Comparison of ENCODE assay signal across 33 cellular contexts in the genomic region with DNA sequence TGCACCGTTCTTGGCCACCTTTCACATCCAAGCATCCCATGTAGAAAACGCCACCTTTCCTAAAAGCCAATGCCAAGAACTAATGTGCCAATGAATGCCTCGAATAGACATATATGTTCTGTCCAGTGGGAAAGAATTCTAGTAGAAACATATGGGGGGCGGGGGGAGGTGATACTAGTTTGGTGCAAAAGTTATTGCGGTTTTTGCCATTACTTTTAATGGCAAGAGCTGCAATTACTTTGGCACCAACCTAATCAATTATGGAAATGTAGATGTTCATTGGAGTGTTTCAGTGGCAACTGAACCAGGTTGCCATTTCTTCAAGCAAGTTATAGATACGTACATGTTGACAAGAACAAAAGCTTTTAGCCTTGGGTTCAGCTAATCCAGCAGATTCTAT. TPM values are rescaled to one million over a fixed set of nuclear protein-coding genes. Genes with fewer than 3 reads are reported as not detected.
"Had no signal": no experiment of that assay in that cellular context is flagged by ENCODE, and none has a peak within 500 bp of the region (broad histone marks: within the 10 kb centered on the region; RNA-seq: fewer than 3 reads in every experiment).

No MANE protein-coding gene starts in this region.

- H3K4me1 Mint-ChIP-seq: natural killer cell; nephron; neural progenitor cell; stimulated activated memory B cell treated with anti-CD40 and anti-IgM and Interleukin-4, amounts not matched to agents 10 μg/mL and 1 μg/mL and 100 μg/mL, for 72 hours; stimulated activated naive CD8-positive, alpha-beta T cell treated with anti-CD3 and anti-CD28 coated beads, Interleukin-15, amount 100 ng/mL, for 72 hours had no signal

- H3K4me1 ChIP-seq: neural progenitor cell, parathyroid adenoma, psoas muscle, spleen, suprapubic skin, testis, tibial artery, transverse colon, vagina had no signal

- H3K9ac ChIP-seq: neural progenitor cell, parathyroid adenoma had no signal

- DNase-seq: natural killer cell; occipital lobe; ovary; posterior cingulate gyrus; psoas muscle; right cardiac atrium; spleen; stimulated activated CD4-positive, alpha-beta T cell treated with anti-CD3 and anti-CD28 coated beads, Interleukin-12 subunit alpha, Interleukin-12 subunit beta, amount 100 ng/mL, for 4 hours; stimulated activated CD4-positive, alpha-beta T cell treated with anti-CD3 and anti-CD28 coated beads, Interleukin-1b, Interleukin-23, amount 100 ng/mL, for 48 hours; stimulated activated CD4-positive, alpha-beta T cell treated with anti-CD3 and anti-CD28 coated beads, Interleukin-4, amount 100 ng/mL, for 1 hour; stimulated activated CD4-positive, alpha-beta T cell treated with anti-CD3 and anti-CD28 coated beads, Interleukin-4, amount 100 ng/mL, for 4 hours; stimulated activated CD8-positive, alpha-beta memory T cell treated with anti-CD3 and anti-CD28 coated beads, Interleukin-4, amount 100 ng/mL, for 48 hours; stimulated activated naive CD4-positive, alpha-beta T cell; stimulated activated naive CD8-positive, alpha-beta T cell treated with anti-CD3 and anti-CD28 coated beads, Interleukin-15, amount 100 ng/mL, for 72 hours; stimulated activated naive CD8-positive, alpha-beta T cell treated with anti-CD3 and anti-CD28 coated beads, Interleukin-15, Interleukin-2, amounts not matched to agents 100 U/mL and 50 U/mL, for 24 hours; substantia nigra; testis; tibial artery; transverse colon had no signal

- H3K9me3 ChIP-seq: ovary, psoas muscle, spleen, suprapubic skin, testis, tibial artery, transverse colon, vagina had no signal

- H3K27me3 ChIP-seq: neural progenitor cell, ovary, spleen, suprapubic skin, testis, tibial artery, transverse colon, vagina had no signal

- H3K27ac Mint-ChIP-seq: natural killer cell; nephron; neural progenitor cell; progenitor cell of endocrine pancreas; stimulated activated memory B cell treated with anti-CD40 and anti-IgM and Interleukin-4, amounts not matched to agents 10 μg/mL and 1 μg/mL and 100 μg/mL, for 72 hours; stimulated activated naive CD8-positive, alpha-beta T cell treated with anti-CD3 and anti-CD28 coated beads, Interleukin-15, amount 100 ng/mL, for 72 hours; type B pancreatic cell had no signal

- H3K36me3 Mint-ChIP-seq: natural killer cell; neural progenitor cell; stimulated activated memory B cell treated with anti-CD40 and anti-IgM and Interleukin-4, amounts not matched to agents 10 μg/mL and 1 μg/mL and 100 μg/mL, for 72 hours; type B pancreatic cell had no signal

- H3K9me3 Mint-ChIP-seq: natural killer cell; nephron; neural progenitor cell; stimulated activated memory B cell treated with anti-CD40 and anti-IgM and Interleukin-4, amounts not matched to agents 10 μg/mL and 1 μg/mL and 100 μg/mL, for 72 hours; stimulated activated naive CD8-positive, alpha-beta T cell treated with anti-CD3 and anti-CD28 coated beads, Interleukin-15, amount 100 ng/mL, for 72 hours had no signal

- H3K4me3 Mint-ChIP-seq: natural killer cell; nephron; neural progenitor cell; stimulated activated memory B cell treated with anti-CD40 and anti-IgM and Interleukin-4, amounts not matched to agents 10 μg/mL and 1 μg/mL and 100 μg/mL, for 72 hours; stimulated activated naive CD8-positive, alpha-beta T cell treated with anti-CD3 and anti-CD28 coated beads, Interleukin-15, amount 100 ng/mL, for 72 hours; type B pancreatic cell had no signal

- ATAC-seq: natural killer cell; psoas muscle; right cardiac atrium; sciatic nerve; stimulated activated memory B cell treated with anti-CD40 and anti-IgM and Interleukin-4, amounts not matched to agents 10 μg/mL and 1 μg/mL and 100 μg/mL, for 72 hours; stimulated activated naive CD8-positive, alpha-beta T cell treated with anti-CD3 and anti-CD28 coated beads, Interleukin-15, amount 100 ng/mL, for 72 hours; stimulated activated naive CD8-positive, alpha-beta T cell treated with anti-CD3 and anti-CD28 coated beads, Interleukin-15, Interleukin-2, amounts not matched to agents 100 U/mL and 50 U/mL, for 24 hours had no signal

- H2AFZ ChIP-seq: neural progenitor cell had no signal

- H3K4me2 ChIP-seq: neural progenitor cell, smooth muscle cell had no signal

- H3K27ac ChIP-seq: neural progenitor cell, ovary, parathyroid adenoma, psoas muscle, skin epidermis, spleen, suprapubic skin, testis, tibial artery, transverse colon, vagina had no signal

- H3K27me3 Mint-ChIP-seq: stimulated activated memory B cell treated with anti-CD40 and anti-IgM and Interleukin-4, amounts not matched to agents 10 μg/mL and 1 μg/mL and 100 μg/mL, for 72 hours; stimulated activated naive CD8-positive, alpha-beta T cell treated with anti-CD3 and anti-CD28 coated beads, Interleukin-15, amount 100 ng/mL, for 72 hours; type B pancreatic cell had no signal

- H3K36me3 ChIP-seq: neural progenitor cell, ovary, spleen, suprapubic skin, tibial artery, transverse colon, vagina had no signal

- H3K4me3 ChIP-seq: neural progenitor cell, ovary, psoas muscle, skin epidermis, smooth muscle cell, spleen, suprapubic skin, testis, tibial artery, transverse colon, vagina had no signal

- FAIRE-seq: urothelium cell line had no signal

RNA-seq across cellular contexts. Expression of a gene that starts 34.6 kb away (rescaled TPM):
- total RNA-seq: natural killer cell, occipital lobe, osteoblast, psoas muscle, spleen had no signal
- polyA plus RNA-seq: neural cell, right cardiac atrium had no signal
